ENCODE assay signal across 9 cellular contexts in the genomic region with DNA sequence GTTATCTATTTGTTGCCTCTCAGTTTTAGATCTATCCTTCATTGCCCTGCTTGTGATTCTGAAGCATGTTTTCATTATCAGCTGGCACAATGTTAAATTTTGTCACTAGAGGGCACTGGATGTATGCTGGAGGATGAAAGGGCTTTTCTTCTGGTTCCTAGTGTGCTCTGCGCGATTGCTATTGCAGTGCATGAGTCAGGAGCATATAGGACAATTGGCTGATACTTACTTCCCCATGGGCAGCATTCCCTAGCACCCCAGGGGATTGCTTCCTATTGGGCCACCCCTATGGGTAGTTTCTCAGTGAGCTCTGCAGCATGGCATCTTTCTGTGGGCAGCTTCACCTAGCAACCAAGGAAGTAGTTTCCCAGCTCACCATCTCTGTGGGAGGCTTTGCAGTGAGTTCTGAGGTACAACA.
A peak's percentile ranks its signal among the peaks of the same experiment; 100 is the strongest.
DNase-seq lines count a peak whose midpoint lies in the region; FAIRE-seq and TF ChIP-seq lines count a peak whose summit lies in the region.
"Had no signal": no experiment of that assay in that cellular context is flagged by ENCODE, and none has a peak within 500 bp of the region (broad histone marks: within the 10 kb centered on the region; RNA-seq: fewer than 3 reads in every experiment).

No MANE protein-coding gene starts in this region.

- TF ChIP-seq CTCF in AG10803 (conservative IDR thresholded peaks at IDR 0.05; ENCODE audit: low read length) (peak; percentile 62), HFFc6 (IDR thresholded peaks at IDR 0.05) (peak; percentile 71), LNCaP clone FGC (IDR thresholded peaks at IDR 0.05; ENCODE audit: control insufficient read depth, extremely low read depth, insufficient read depth) (peak; percentile 81), RWPE1 (conservative IDR thresholded peaks at IDR 0.05; ENCODE audit: low read depth) (peak; percentile 72), nephron (IDR thresholded peaks at IDR 0.05; ENCODE audit: unreplicated experiment in 3 of 3) (peak; percentile 72 to 78 (median 73))

- H3K4me3 ChIP-seq in AG10803 (ENCODE audit: low read length) (no peak overlapping the region), LNCaP clone FGC (ENCODE audit: low read depth, low read length) (no peak overlapping the region)

- H3K27ac Mint-ChIP-seq in HFFc6 (no peak overlapping the region), nephron (no peak overlapping the region)
- H3K27ac Mint-ChIP-seq: naive thymus-derived CD8-positive, alpha-beta T cell had no signal

- no peaks in the 10 kb centered on the region for H3K9me3 Mint-ChIP-seq in HFFc6
- peaks cover 2% of the 10 kb centered on the region for H3K9me3 Mint-ChIP-seq in nephron

- H3K36me3 Mint-ChIP-seq in HFFc6 (ENCODE audit: low read depth) (no peaks in the 10 kb centered on the region), nephron (ENCODE audit: low read depth) (no peaks in the 10 kb centered on the region)
- H3K36me3 Mint-ChIP-seq: naive thymus-derived CD8-positive, alpha-beta T cell had no signal

- peaks cover 3% of the 10 kb centered on the region; the same call in 1 of the 2 replicates for H3K27me3 Mint-ChIP-seq in HFFc6 (ENCODE audit: insufficient read depth)
- no peaks in the 10 kb centered on the region for H3K27me3 Mint-ChIP-seq in nephron (ENCODE audit: low read depth)
- H3K27me3 Mint-ChIP-seq: naive thymus-derived CD8-positive, alpha-beta T cell had no signal

- H3K4me1 Mint-ChIP-seq in HFFc6 (ENCODE audit: low read depth) (no peaks in the 10 kb centered on the region), nephron (no peaks in the 10 kb centered on the region)
- H3K4me1 Mint-ChIP-seq: naive thymus-derived CD8-positive, alpha-beta T cell had no signal

- DNase-seq in AG10803 (ENCODE audit: low read depth) (peak; percentile 47), GM12892 (ENCODE audit: insufficient read length) (no peak), HFFc6 (peak; percentile 50), LNCaP clone FGC (ENCODE audit: low read depth) (no peak), RWPE1 (ENCODE audit: low spot score) (peak; percentile 27), epidermal melanocyte (ENCODE audit: insufficient read length, low spot score) (peak; percentile 56), 8988T (no peak)

- peak; percentile 92 for FAIRE-seq in GM12892 (lab: Jason Lieb, UNC)

- no peak overlapping the region for H3K27ac ChIP-seq in RWPE1

- no peak for TF ChIP-seq POLR2A in GM12892 (IDR thresholded peaks at IDR 0.05; ENCODE audit: low read depth, low read length)

- H3K4me3 Mint-ChIP-seq in HFFc6 (no peak overlapping the region), nephron (no peak overlapping the region)
- H3K4me3 Mint-ChIP-seq: naive thymus-derived CD8-positive, alpha-beta T cell had no signal

- POLR2A ChIA-PET in RWPE1 (lab: Yijun Ruan, JAX; ENCODE audit: low non-redundant PET): no interaction called here

- CTCF ChIA-PET in RWPE1 (lab: Yijun Ruan, JAX): interaction anchor here (0.6 to 1.2 kb wide), 6 partner anchors 430 to 1987 kb away, joined by 3 to 8 read pairs (median 4); no protein-coding TSS in a partner anchor

Comparison
In these comparisons a context has a peak if more than half of its experiments do, and no peak if none do; other contexts are left out.
1. DNase-seq: peak in AG10803 (single experiment), HFFc6 (single experiment), RWPE1 (single experiment) and epidermal melanocyte (single experiment); none in GM12892 (single experiment), LNCaP clone FGC (single experiment) and 8988T (single experiment).
2. Peak in every context shown above with its lines, with median percentiles within 50 percentile points of each other: CTCF ChIP-seq.